ENCODE assay signal across 8 cellular contexts in the genomic region with DNA sequence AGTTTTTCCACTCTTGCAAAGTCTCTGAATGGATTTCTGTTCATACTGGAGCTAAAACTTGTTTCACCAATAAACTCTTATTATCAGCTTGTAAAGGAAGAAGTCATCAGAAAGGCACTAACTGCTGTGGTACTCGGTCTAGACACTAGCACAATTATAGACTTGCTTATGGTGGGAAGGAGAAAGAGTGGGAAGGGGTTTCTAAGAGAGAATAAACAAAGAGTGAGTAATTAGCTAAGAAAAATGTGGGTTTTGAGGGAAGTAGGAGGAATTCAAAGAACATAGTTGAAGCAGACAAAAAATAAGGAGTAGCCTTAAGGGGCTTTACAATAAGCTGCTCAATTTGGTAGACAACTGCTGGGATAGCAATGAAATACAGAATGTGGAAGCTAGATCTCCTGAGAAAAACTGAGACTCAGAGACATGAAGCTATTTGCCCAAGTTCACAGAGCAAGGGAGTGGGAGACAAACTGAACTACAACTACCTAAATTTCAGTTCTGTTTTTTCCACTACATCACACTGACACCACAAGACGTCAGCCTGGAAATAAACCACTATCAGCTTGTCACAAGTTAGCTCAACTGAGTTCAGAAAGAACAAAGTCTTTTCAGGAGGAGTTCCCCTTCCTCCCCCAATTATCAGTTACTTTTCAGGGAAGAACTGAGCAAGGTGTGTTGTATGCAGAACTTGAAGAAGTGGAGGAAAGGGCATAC.
A peak's percentile ranks its signal among the peaks of the same experiment; 100 is the strongest.
DNase-seq lines count a peak whose midpoint lies in the region; ATAC-seq, FAIRE-seq and TF ChIP-seq lines count a peak whose summit lies in the region.

No MANE protein-coding gene starts in this region.

- no peak for FAIRE-seq in urothelium cell line (lab: Jason Lieb, UNC)

- peak; percentile 79 for ATAC-seq in HG03521 (IDR thresholded peaks at IDR 0.05; ENCODE audit: unreplicated experiment)

- peak; percentile 47 for DNase-seq in GF-D8 (lab: John Stamatoyannopoulos, UW)
- DNase-seq in GM20000 (ENCODE audit: low spot score) = peak; percentile 55
- DNase-seq in astrocyte of the hippocampus (ENCODE audit: low read depth, low spot score) = peak; percentile 42
- DNase-seq in stimulated activated CD8-positive, alpha-beta memory T cell treated with anti-CD3 and anti-CD28 coated beads, Interleukin-4, amount 100 ng/mL, for 48 hours = peak; percentile 50
- no peak for DNase-seq in LoVo (ENCODE audit: low spot score)
- no peak for DNase-seq in COLO668 (lab: John Stamatoyannopoulos, UW; ENCODE audit: unreplicated experiment)
- no peak for DNase-seq in urothelium cell line (ENCODE audit: low spot score)

- no peak for TF ChIP-seq CTCF in GM20000 (IDR thresholded peaks at IDR 0.05; ENCODE audit: extremely low read depth, missing control alignments)

Comparison
In these comparisons a context has a peak if more than half of its experiments do, and no peak if none do; other contexts are left out.
1. DNase-seq: peak in GF-D8 (single experiment), GM20000 (single experiment), astrocyte of the hippocampus (single experiment) and stimulated activated CD8-positive, alpha-beta memory T cell treated with anti-CD3 and anti-CD28 coated beads, Interleukin-4, amount 100 ng/mL, for 48 hours (single experiment); none in LoVo (single experiment), COLO668 (single experiment) and urothelium cell line (single experiment).